In the genomic region with DNA sequence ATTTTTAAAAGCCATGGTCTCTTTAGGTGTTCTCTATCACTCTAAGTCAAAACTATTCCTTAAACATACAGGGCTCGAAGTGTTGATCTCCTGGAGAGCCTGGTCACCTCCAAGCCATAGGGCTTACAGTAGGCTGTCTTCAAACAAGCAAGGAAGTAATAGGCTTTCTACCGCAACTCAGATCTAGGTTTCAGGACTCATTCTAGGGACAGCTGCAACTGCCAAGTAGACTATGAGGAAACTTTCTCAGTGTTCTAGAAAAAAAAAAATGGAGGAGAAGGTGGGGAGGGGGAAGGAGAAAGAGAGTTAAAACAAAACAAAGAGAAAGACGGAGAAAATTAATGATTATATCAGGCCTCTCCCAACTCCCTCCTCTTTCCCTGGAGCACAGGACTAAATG, we compare ENCODE assay signal across 25 cellular contexts.
"Had no signal": no experiment of that assay in that cellular context is flagged by ENCODE, and none has a peak within 500 bp of the region (broad histone marks: within the 10 kb centered on the region; RNA-seq: fewer than 3 reads in every experiment).

No MANE protein-coding gene starts in this region.

- H3K36me3 ChIP-seq: colonic mucosa, sigmoid colon, stomach had no signal

- H3K4me3 Mint-ChIP-seq: activated CD4-positive, alpha-beta memory T cell treated with anti-CD3 and anti-CD28 coated beads for 36 hours; mesothelial cell of epicardium; stimulated activated effector memory CD8-positive, alpha-beta T cell treated with anti-CD3 and anti-CD28 coated beads, Interleukin-12 subunit alpha, Interleukin-12 subunit beta, amount 100 ng/mL, for 72 hours; type B pancreatic cell had no signal

- H3K27ac Mint-ChIP-seq: activated CD4-positive, alpha-beta memory T cell treated with anti-CD3 and anti-CD28 coated beads for 36 hours; activated T-helper 2 cell treated with anti-CD3 and anti-CD28 coated beads, Interferon-gamma antibody, Interleukin-2, Interleukin-4, amounts not matched to agents 10 μg/mL and 5 μg/mL and 100 μg/mL, durations not matched to agents 14 hours and 24 hours and 36 hours; mesothelial cell of epicardium; stimulated activated effector memory CD8-positive, alpha-beta T cell treated with anti-CD3 and anti-CD28 coated beads, Interleukin-12 subunit alpha, Interleukin-12 subunit beta, amount 100 ng/mL, for 72 hours; type B pancreatic cell had no signal

- H3K4me1 ChIP-seq: colonic mucosa, testis had no signal

- ATAC-seq: left lobe of liver; stimulated activated effector memory CD8-positive, alpha-beta T cell treated with anti-CD3 and anti-CD28 coated beads, Interleukin-12 subunit alpha, Interleukin-12 subunit beta, amount 100 ng/mL, for 72 hours had no signal

- H3K27me3 Mint-ChIP-seq: activated CD4-positive, alpha-beta memory T cell treated with anti-CD3 and anti-CD28 coated beads for 36 hours had no signal

- DNase-seq: activated CD4-positive, alpha-beta memory T cell treated with anti-CD3 and anti-CD28 coated beads for 36 hours; activated CD4-positive, CD25-positive, alpha-beta regulatory T cell treated with anti-CD3 and anti-CD28 coated beads, Interleukin-2, amount 50 U/mL, for 72 hours; activated naive CD4-positive, alpha-beta T cell treated with Interleukin-2 at 50 U/mL for 16 hours; activated T-cell treated with anti-CD3 and anti-CD28 coated beads, Interleukin-2, amount 50 U/mL, for 1 hour; amygdala; central memory CD4-positive, alpha-beta T cell; colonic mucosa; erythroblast; foreskin melanocyte; glutamatergic neuron; hippocampal formation; occipital lobe; posterior cingulate gyrus; sigmoid colon; stimulated activated CD4-positive, alpha-beta T cell treated with anti-CD3 and anti-CD28 coated beads, Interleukin-4, amount 100 ng/mL, for 24 hours; stomach; T-helper 2 cell; testis had no signal

- H3K27ac ChIP-seq: colonic mucosa, stomach, testis, VCaP had no signal

- H3K4me3 ChIP-seq: colonic mucosa, lung, sigmoid colon, stomach, testis had no signal

- H3K36me3 Mint-ChIP-seq: activated CD4-positive, alpha-beta memory T cell treated with anti-CD3 and anti-CD28 coated beads for 36 hours; mesothelial cell of epicardium; stimulated activated effector memory CD8-positive, alpha-beta T cell treated with anti-CD3 and anti-CD28 coated beads, Interleukin-12 subunit alpha, Interleukin-12 subunit beta, amount 100 ng/mL, for 72 hours; type B pancreatic cell had no signal

- H3K9me3 ChIP-seq: colonic mucosa, sigmoid colon, stomach, testis had no signal

- H3K9me3 Mint-ChIP-seq: activated CD4-positive, alpha-beta memory T cell treated with anti-CD3 and anti-CD28 coated beads for 36 hours; activated T-helper 2 cell treated with anti-CD3 and anti-CD28 coated beads, Interferon-gamma antibody, Interleukin-2, Interleukin-4, amounts not matched to agents 10 μg/mL and 5 μg/mL and 100 μg/mL, durations not matched to agents 14 hours and 24 hours and 36 hours; stimulated activated effector memory CD8-positive, alpha-beta T cell treated with anti-CD3 and anti-CD28 coated beads, Interleukin-12 subunit alpha, Interleukin-12 subunit beta, amount 100 ng/mL, for 72 hours; type B pancreatic cell had no signal
